Comparison of ENCODE assay signal across 8 cellular contexts in the genomic region with DNA sequence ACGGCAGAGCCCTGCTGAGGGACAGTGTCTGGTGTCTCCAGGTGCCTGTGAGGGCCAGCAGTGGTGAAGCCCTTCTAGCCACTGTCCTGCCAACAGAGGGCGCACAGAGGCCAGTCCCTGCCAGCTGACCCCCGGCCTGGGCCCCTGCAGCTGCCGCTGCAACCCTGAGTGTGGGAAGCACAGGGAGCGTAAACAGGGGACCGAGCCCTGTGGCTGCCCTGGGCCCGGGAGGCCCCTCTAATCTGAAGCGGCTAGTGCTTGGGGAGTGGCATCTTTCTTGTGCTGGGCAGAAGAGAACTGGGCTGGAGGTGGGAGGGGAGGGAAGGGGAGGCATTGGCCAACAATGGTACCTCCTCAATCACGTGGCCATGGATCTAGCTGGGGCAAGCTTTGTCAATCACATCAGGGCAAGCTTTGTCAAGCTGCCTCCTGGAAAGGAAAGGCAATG. TPM values are rescaled to one million over a fixed set of nuclear protein-coding genes. Genes with fewer than 3 reads are reported as not detected.
DNase-seq lines count a peak whose midpoint lies in the region; ATAC-seq and TF ChIP-seq lines count a peak whose summit lies in the region.

No MANE protein-coding gene starts in this region.

- no peak overlapping the region for H3K4me3 ChIP-seq in cardiac fibroblast (replicated peaks in 1 of 2; ENCODE audit: low read depth in 2 of 2, low read length in 2 of 2)

- POLR2A ChIA-PET in activated CD4-positive, alpha-beta T cell treated with anti-CD3 and anti-CD28 coated beads, Interleukin-2, amount 10 ng/mL, durations not matched to agents 7 days and 5 days (lab: Charles Lee): no interaction called here

- H3K4me3 Mint-ChIP-seq in activated CD4-positive, alpha-beta T cell treated with anti-CD3 and anti-CD28 coated beads, Interleukin-2, amount 10 ng/mL, durations not matched to agents 7 days and 5 days: no peak overlapping the region

- TF ChIP-seq CTCF in GM20000 (IDR thresholded peaks at IDR 0.05; ENCODE audit: extremely low read depth, missing control alignments) (peak; percentile 83), cardiac fibroblast (IDR thresholded peaks at IDR 0.05; ENCODE audit: low read depth, low read length) (peak; percentile 85)

- peaks cover 10% of the 10 kb centered on the region for H3K36me3 Mint-ChIP-seq in activated CD4-positive, alpha-beta T cell treated with anti-CD3 and anti-CD28 coated beads, Interleukin-2, amount 10 ng/mL, durations not matched to agents 7 days and 5 days (ENCODE audit: low read depth)

- no peak overlapping the region for H3K27ac Mint-ChIP-seq in activated CD4-positive, alpha-beta T cell treated with anti-CD3 and anti-CD28 coated beads, Interleukin-2, amount 10 ng/mL, durations not matched to agents 7 days and 5 days

- peaks cover 48% of the 10 kb centered on the region for H3K4me1 Mint-ChIP-seq in activated CD4-positive, alpha-beta T cell treated with anti-CD3 and anti-CD28 coated beads, Interleukin-2, amount 10 ng/mL, durations not matched to agents 7 days and 5 days

- H3K9me3 Mint-ChIP-seq in activated CD4-positive, alpha-beta T cell treated with anti-CD3 and anti-CD28 coated beads, Interleukin-2, amount 10 ng/mL, durations not matched to agents 7 days and 5 days: no peaks in the 10 kb centered on the region

- no peak for ATAC-seq in HG03469 (IDR thresholded peaks at IDR 0.05; ENCODE audit: unreplicated experiment)

- DNase-seq in AG20443 (ENCODE audit: low spot score) (peak; percentile 75), GM20000 (ENCODE audit: low spot score) (peak; percentile 62), NCI-H748 treated with DMSO at 0.1 percent for 48 hours (lab: John Stamatoyannopoulos, UW) (peak; percentile 44), cardiac fibroblast (ENCODE audit: low read depth in 2 of 2) (peak; percentile 59 to 70), kidney tubule cell (ENCODE audit: low spot score) (peak; percentile 62), superior temporal gyrus (ENCODE audit: extremely low spot score) (peak; percentile 81)
- no peak for DNase-seq in activated CD4-positive, alpha-beta T cell treated with anti-CD3 and anti-CD28 coated beads, Interleukin-2, amount 10 ng/mL, durations not matched to agents 7 days and 5 days

- no peaks in the 10 kb centered on the region for H3K27me3 Mint-ChIP-seq in activated CD4-positive, alpha-beta T cell treated with anti-CD3 and anti-CD28 coated beads, Interleukin-2, amount 10 ng/mL, durations not matched to agents 7 days and 5 days

- CTCF ChIA-PET in activated CD4-positive, alpha-beta T cell treated with anti-CD3 and anti-CD28 coated beads, Interleukin-2, amount 10 ng/mL, durations not matched to agents 7 days and 5 days (lab: Charles Lee): interaction anchor here (1.1 to 2.7 kb wide), 4 partner anchors 10 to 168 kb away, joined by 3 to 14 read pairs (median 4); no protein-coding TSS in a partner anchor

RNA-seq across cellular contexts. Expression of a gene that starts 34.6 kb away (rescaled TPM):
- total RNA-seq in activated CD4-positive, alpha-beta T cell treated with anti-CD3 and anti-CD28 coated beads, Interleukin-2, amount 10 ng/mL, durations not matched to agents 7 days and 5 days: 10 to 100 TPM; 40.2 to 42.7 TPM

RNA-seq across cellular contexts. Expression of a gene that starts 35.3 kb away (rescaled TPM):
- 1 to 10 TPM; 4.4 to 5.0 TPM for total RNA-seq in activated CD4-positive, alpha-beta T cell treated with anti-CD3 and anti-CD28 coated beads, Interleukin-2, amount 10 ng/mL, durations not matched to agents 7 days and 5 days

RNA-seq across cellular contexts. Expression of a gene that starts 35.6 kb away (rescaled TPM):
- 10 to 100 TPM; 20.7 to 23.6 TPM for total RNA-seq in activated CD4-positive, alpha-beta T cell treated with anti-CD3 and anti-CD28 coated beads, Interleukin-2, amount 10 ng/mL, durations not matched to agents 7 days and 5 days
